ENCODE assay signal across 1 cellular context in the genomic region with DNA sequence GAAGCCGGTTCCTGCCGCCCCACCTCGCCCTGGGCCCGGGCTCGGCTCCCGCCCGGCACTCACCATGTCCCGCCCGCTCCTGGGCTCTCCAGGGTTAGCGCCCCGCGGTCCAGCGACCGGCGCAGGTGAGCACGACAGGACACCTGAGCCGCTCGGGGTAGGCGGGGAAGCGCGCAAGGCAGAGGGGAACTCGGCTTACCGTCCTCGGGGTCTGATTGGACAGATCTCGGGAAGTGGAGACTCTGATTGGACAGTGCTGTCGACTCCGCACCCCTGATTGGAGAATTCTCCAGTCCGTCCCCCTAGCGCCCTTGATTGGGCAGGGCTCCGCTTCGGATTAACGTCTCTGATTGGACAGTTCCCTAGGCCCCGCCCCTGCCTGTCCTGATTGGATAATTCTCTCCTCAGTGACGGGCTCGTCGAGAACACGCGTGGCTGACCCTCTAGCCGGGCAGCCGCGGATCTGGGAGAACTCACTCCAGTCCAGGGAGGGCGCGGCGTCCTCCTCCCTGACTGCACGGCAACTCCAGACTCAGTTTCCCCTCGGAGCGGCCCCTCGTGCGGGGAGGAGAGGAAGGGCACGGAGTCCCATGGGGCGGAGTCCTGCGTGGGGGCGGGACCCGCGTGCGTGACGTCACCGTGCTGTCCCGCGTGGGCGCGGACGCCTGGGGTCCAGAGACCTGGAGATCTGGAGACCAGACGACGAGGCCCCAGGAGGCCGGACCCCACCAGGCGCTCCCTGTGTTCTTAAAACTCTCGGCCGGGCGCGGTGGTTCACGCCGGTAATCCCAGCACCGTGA.
TF ChIP-seq lines count a peak whose summit lies in the region.

A gene (minus strand): TSS at position 197 of the 800 bp plus-strand sequence. CDS start 131 bp downstream, at position 66.

TF ChIP-seq in K562, 482 proteins besides CTCF, POLR2A, EP300 and RAD21 (continued from another document and continues in another):
- TF ChIP-seq ASH1L (IDR thresholded peaks at IDR 0.05; ENCODE audit: borderline replicate concordance, low read depth, partially characterized antibody) (peak; percentile 99), FOXK1 (CRISPR knock-in tag; IDR thresholded peaks at IDR 0.05; ENCODE audit: borderline replicate concordance) (no peak; the same call in 1 of the 2 replicates), FOXA1 (IDR thresholded peaks at IDR 0.05; ENCODE audit: borderline replicate concordance) (no peak), MCM2 (IDR thresholded peaks at IDR 0.05; ENCODE audit: low read depth) (no peak), HDAC2 (IDR thresholded peaks at IDR 0.05) (peak; percentile 98), GATA2 (CRISPR knock-in tag; IDR thresholded peaks at IDR 0.05) (no peak), LCOR (CRISPR knock-in tag; IDR thresholded peaks at IDR 0.05) (peak; percentile 6; the same call in 1 of the 2 replicates), LARP7 (IDR thresholded peaks at IDR 0.05) (no peak), MED1 (CRISPR knock-in tag; IDR thresholded peaks at IDR 0.05; ENCODE audit: borderline replicate concordance) (no peak), ZNF232 (CRISPR knock-in tag; IDR thresholded peaks at IDR 0.05) (peak; percentile 60; the same call in 1 of the 2 replicates), PML (IDR thresholded peaks at IDR 0.05; ENCODE audit: low read length) (peak; percentile 27; the same call in 1 of the 2 replicates), U2AF2 (optimal IDR thresholded peaks at IDR 0.05; ENCODE audit: low read depth, low read length) (no peak), ZNF436 (CRISPR knock-in tag; IDR thresholded peaks at IDR 0.05) (no peak), EP400 (IDR thresholded peaks at IDR 0.05) (peak; percentile 90), PHTF2 (CRISPR knock-in tag; IDR thresholded peaks at IDR 0.05) (no peak), ADNP (tag; IDR thresholded peaks at IDR 0.05) (no peak), RHOXF2B (CRISPR knock-in tag; conservative IDR thresholded peaks at IDR 0.05) (no peak), SAFB (IDR thresholded peaks at IDR 0.05; ENCODE audit: borderline replicate concordance, low read depth, low read length) (peak; percentile 100), FOXJ2 (tag; IDR thresholded peaks at IDR 0.05) (no peak), RBM17 (IDR thresholded peaks at IDR 0.05; ENCODE audit: borderline replicate concordance, low read depth, low read length) (no peak), KLF6 (CRISPR knock-in tag; IDR thresholded peaks at IDR 0.05; ENCODE audit: borderline replicate concordance) (no peak), NR4A1 (CRISPR knock-in tag; IDR thresholded peaks at IDR 0.05) (no peak), NR4A1 (tag; IDR thresholded peaks at IDR 0.05) (no peak), BRD9 (IDR thresholded peaks at IDR 0.05; ENCODE audit: low read depth, partially characterized antibody) (no peak), MCM3 (IDR thresholded peaks at IDR 0.05) (no peak)
- TF ChIP-seq, protein P1, sequence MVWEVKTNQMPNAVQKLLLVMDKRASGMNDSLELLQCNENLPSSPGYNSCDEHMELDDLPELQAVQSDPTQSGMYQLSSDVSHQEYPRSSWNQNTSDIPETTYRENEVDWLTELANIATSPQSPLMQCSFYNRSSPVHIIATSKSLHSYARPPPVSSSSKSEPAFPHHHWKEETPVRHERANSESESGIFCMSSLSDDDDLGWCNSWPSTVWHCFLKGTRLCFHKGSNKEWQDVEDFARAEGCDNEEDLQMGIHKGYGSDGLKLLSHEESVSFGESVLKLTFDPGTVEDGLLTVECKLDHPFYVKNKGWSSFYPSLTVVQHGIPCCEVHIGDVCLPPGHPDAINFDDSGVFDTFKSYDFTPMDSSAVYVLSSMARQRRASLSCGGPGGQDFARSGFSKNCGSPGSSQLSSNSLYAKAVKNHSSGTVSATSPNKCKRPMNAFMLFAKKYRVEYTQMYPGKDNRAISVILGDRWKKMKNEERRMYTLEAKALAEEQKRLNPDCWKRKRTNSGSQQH (CRISPR knock-in tag; IDR thresholded peaks at IDR 0.05): no peak
- TF ChIP-seq, protein P2, sequence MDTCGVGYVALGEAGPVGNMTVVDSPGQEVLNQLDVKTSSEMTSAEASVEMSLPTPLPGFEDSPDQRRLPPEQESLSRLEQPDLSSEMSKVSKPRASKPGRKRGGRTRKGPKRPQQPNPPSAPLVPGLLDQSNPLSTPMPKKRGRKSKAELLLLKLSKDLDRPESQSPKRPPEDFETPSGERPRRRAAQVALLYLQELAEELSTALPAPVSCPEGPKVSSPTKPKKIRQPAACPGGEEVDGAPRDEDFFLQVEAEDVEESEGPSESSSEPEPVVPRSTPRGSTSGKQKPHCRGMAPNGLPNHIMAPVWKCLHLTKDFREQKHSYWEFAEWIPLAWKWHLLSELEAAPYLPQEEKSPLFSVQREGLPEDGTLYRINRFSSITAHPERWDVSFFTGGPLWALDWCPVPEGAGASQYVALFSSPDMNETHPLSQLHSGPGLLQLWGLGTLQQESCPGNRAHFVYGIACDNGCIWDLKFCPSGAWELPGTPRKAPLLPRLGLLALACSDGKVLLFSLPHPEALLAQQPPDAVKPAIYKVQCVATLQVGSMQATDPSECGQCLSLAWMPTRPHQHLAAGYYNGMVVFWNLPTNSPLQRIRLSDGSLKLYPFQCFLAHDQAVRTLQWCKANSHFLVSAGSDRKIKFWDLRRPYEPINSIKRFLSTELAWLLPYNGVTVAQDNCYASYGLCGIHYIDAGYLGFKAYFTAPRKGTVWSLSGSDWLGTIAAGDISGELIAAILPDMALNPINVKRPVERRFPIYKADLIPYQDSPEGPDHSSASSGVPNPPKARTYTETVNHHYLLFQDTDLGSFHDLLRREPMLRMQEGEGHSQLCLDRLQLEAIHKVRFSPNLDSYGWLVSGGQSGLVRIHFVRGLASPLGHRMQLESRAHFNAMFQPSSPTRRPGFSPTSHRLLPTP (IDR thresholded peaks at IDR 0.05; ENCODE audit: borderline replicate concordance, extremely low read depth, insufficient read length): no peak
- TF ChIP-seq, protein P3, sequence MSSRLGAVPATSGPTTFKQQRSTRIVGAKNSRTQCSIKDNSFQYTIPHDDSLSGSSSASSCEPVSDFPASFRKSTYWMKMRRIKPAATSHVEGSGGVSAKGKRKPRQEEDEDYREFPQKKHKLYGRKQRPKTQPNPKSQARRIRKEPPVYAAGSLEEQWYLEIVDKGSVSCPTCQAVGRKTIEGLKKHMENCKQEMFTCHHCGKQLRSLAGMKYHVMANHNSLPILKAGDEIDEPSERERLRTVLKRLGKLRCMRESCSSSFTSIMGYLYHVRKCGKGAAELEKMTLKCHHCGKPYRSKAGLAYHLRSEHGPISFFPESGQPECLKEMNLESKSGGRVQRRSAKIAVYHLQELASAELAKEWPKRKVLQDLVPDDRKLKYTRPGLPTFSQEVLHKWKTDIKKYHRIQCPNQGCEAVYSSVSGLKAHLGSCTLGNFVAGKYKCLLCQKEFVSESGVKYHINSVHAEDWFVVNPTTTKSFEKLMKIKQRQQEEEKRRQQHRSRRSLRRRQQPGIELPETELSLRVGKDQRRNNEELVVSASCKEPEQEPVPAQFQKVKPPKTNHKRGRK (tag; IDR thresholded peaks at IDR 0.05): no peak
- TF ChIP-seq, protein P4, sequence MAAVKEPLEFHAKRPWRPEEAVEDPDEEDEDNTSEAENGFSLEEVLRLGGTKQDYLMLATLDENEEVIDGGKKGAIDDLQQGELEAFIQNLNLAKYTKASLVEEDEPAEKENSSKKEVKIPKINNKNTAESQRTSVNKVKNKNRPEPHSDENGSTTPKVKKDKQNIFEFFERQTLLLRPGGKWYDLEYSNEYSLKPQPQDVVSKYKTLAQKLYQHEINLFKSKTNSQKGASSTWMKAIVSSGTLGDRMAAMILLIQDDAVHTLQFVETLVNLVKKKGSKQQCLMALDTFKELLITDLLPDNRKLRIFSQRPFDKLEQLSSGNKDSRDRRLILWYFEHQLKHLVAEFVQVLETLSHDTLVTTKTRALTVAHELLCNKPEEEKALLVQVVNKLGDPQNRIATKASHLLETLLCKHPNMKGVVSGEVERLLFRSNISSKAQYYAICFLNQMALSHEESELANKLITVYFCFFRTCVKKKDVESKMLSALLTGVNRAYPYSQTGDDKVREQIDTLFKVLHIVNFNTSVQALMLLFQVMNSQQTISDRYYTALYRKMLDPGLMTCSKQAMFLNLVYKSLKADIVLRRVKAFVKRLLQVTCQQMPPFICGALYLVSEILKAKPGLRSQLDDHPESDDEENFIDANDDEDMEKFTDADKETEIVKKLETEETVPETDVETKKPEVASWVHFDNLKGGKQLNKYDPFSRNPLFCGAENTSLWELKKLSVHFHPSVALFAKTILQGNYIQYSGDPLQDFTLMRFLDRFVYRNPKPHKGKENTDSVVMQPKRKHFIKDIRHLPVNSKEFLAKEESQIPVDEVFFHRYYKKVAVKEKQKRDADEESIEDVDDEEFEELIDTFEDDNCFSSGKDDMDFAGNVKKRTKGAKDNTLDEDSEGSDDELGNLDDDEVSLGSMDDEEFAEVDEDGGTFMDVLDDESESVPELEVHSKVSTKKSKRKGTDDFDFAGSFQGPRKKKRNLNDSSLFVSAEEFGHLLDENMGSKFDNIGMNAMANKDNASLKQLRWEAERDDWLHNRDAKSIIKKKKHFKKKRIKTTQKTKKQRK (IDR thresholded peaks at IDR 0.05; ENCODE audit: borderline replicate concordance, low read depth, low read length): peak; percentile 93
- TF ChIP-seq, protein P5, sequence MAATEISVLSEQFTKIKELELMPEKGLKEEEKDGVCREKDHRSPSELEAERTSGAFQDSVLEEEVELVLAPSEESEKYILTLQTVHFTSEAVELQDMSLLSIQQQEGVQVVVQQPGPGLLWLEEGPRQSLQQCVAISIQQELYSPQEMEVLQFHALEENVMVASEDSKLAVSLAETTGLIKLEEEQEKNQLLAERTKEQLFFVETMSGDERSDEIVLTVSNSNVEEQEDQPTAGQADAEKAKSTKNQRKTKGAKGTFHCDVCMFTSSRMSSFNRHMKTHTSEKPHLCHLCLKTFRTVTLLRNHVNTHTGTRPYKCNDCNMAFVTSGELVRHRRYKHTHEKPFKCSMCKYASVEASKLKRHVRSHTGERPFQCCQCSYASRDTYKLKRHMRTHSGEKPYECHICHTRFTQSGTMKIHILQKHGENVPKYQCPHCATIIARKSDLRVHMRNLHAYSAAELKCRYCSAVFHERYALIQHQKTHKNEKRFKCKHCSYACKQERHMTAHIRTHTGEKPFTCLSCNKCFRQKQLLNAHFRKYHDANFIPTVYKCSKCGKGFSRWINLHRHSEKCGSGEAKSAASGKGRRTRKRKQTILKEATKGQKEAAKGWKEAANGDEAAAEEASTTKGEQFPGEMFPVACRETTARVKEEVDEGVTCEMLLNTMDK (IDR thresholded peaks at IDR 0.05; ENCODE audit: borderline replicate concordance, insufficient read depth, low read depth, low read length, poor library complexity, severe bottlenecking): no peak
- TF ChIP-seq, protein P6, sequence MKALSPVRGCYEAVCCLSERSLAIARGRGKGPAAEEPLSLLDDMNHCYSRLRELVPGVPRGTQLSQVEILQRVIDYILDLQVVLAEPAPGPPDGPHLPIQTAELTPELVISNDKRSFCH (CRISPR knock-in tag; IDR thresholded peaks at IDR 0.05): no peak
- TF ChIP-seq, protein P6 (tag; IDR thresholded peaks at IDR 0.05): peak; percentile 90
- TF ChIP-seq, protein P7, sequence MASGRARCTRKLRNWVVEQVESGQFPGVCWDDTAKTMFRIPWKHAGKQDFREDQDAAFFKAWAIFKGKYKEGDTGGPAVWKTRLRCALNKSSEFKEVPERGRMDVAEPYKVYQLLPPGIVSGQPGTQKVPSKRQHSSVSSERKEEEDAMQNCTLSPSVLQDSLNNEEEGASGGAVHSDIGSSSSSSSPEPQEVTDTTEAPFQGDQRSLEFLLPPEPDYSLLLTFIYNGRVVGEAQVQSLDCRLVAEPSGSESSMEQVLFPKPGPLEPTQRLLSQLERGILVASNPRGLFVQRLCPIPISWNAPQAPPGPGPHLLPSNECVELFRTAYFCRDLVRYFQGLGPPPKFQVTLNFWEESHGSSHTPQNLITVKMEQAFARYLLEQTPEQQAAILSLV (tag; IDR thresholded peaks at IDR 0.05): no peak
- TF ChIP-seq, protein P8, sequence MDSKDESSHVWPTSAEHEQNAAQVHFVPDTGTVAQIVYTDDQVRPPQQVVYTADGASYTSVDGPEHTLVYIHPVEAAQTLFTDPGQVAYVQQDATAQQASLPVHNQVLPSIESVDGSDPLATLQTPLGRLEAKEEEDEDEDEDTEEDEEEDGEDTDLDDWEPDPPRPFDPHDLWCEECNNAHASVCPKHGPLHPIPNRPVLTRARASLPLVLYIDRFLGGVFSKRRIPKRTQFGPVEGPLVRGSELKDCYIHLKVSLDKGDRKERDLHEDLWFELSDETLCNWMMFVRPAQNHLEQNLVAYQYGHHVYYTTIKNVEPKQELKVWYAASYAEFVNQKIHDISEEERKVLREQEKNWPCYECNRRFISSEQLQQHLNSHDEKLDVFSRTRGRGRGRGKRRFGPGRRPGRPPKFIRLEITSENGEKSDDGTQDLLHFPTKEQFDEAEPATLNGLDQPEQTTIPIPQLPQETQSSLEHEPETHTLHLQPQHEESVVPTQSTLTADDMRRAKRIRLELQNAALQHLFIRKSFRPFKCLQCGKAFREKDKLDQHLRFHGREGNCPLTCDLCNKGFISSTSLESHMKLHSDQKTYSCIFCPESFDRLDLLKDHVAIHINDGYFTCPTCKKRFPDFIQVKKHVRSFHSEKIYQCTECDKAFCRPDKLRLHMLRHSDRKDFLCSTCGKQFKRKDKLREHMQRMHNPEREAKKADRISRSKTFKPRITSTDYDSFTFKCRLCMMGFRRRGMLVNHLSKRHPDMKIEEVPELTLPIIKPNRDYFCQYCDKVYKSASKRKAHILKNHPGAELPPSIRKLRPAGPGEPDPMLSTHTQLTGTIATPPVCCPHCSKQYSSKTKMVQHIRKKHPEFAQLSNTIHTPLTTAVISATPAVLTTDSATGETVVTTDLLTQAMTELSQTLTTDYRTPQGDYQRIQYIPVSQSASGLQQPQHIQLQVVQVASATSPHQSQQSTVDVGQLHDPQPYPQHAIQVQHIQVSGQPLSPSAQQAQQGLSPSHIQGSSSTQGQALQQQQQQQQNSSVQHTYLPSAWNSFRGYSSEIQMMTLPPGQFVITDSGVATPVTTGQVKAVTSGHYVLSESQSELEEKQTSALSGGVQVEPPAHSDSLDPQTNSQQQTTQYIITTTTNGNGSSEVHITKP (IDR thresholded peaks at IDR 0.05; ENCODE audit: partially characterized antibody): peak; percentile 65
- TF ChIP-seq, protein P9, sequence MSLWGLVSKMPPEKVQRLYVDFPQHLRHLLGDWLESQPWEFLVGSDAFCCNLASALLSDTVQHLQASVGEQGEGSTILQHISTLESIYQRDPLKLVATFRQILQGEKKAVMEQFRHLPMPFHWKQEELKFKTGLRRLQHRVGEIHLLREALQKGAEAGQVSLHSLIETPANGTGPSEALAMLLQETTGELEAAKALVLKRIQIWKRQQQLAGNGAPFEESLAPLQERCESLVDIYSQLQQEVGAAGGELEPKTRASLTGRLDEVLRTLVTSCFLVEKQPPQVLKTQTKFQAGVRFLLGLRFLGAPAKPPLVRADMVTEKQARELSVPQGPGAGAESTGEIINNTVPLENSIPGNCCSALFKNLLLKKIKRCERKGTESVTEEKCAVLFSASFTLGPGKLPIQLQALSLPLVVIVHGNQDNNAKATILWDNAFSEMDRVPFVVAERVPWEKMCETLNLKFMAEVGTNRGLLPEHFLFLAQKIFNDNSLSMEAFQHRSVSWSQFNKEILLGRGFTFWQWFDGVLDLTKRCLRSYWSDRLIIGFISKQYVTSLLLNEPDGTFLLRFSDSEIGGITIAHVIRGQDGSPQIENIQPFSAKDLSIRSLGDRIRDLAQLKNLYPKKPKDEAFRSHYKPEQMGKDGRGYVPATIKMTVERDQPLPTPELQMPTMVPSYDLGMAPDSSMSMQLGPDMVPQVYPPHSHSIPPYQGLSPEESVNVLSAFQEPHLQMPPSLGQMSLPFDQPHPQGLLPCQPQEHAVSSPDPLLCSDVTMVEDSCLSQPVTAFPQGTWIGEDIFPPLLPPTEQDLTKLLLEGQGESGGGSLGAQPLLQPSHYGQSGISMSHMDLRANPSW (CRISPR knock-in tag; IDR thresholded peaks at IDR 0.05): peak; percentile 78; the same call in 1 of the 2 replicates
